In the genomic region with DNA sequence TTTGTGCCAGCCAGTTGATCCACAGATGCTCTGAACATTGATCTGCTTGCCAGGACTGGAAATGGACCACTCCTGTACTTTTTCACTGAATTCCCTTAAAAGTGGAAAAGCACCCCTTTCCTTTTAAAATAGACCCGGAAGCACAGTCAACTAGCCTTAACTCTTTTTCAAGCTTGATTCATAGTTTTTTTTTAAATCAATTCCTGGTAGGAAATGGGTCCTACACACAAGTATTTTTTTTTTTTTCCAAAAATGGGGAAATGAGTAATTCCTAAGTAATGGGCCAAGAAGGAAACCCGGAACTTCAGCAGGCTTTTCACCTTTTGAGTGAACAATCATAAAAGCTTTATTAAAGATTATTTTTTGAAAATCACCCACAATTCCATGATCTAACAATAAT, we compare ENCODE assay signal across 26 cellular contexts.
"Had no signal": no experiment of that assay in that cellular context is flagged by ENCODE, and none has a peak within 500 bp of the region (broad histone marks: within the 10 kb centered on the region; RNA-seq: fewer than 3 reads in every experiment).

No MANE protein-coding gene starts in this region.

- ATAC-seq: left colon; mucosa of descending colon; naive thymus-derived CD4-positive, alpha-beta T cell; natural killer cell treated with Interleukin-12 subunit alpha and Interleukin-12 subunit beta and Interleukin-15 and Interleukin-18, amount 100 ng/mL, for 72 hours; right lobe of liver; stimulated activated memory B cell treated with anti-CD40 and anti-IgM and Interleukin-4, amounts not matched to agents 10 μg/mL and 1 μg/mL and 100 μg/mL, for 72 hours; stimulated activated naive CD8-positive, alpha-beta T cell treated with anti-CD3 and anti-CD28 coated beads, Interleukin-15, amount 100 ng/mL, for 72 hours had no signal

- H3K27me3 ChIP-seq: left lung, ovary, right lobe of liver, testis, thyroid gland, transverse colon, upper lobe of left lung, vagina had no signal

- H3K4me3 ChIP-seq: left lung, lung, mucosa of descending colon, ovary, right lobe of liver, smooth muscle cell, testis, thyroid gland, transverse colon, upper lobe of left lung, vagina had no signal

- H3K9me3 ChIP-seq: mucosa of descending colon, ovary, right lobe of liver, testis, thyroid gland, transverse colon, upper lobe of left lung, vagina had no signal

- H3K4me2 ChIP-seq: smooth muscle cell had no signal

- H3K27ac ChIP-seq: left lung, ovary, right lobe of liver, testis, thyroid gland, transverse colon, upper lobe of left lung, vagina had no signal

- H3K4me1 ChIP-seq: left lung, right lobe of liver, testis, thyroid gland, vagina had no signal

- H3K36me3 ChIP-seq: left lung, ovary, right lobe of liver, thyroid gland, transverse colon, upper lobe of left lung, vagina had no signal

- DNase-seq: hypothalamus; immature natural killer cell; kidney; left colon; left lung; midbrain; mucosa of descending colon; naive thymus-derived CD4-positive, alpha-beta T cell; ovary; retina; right lobe of liver; stimulated activated CD4-positive, alpha-beta T cell treated with anti-CD3 and anti-CD28 coated beads, Interleukin-1b, Interleukin-23, amount 100 ng/mL, for 48 hours; stimulated activated CD4-positive, alpha-beta T cell treated with anti-CD3 and anti-CD28 coated beads, Interleukin-2, amount 100 ng/mL, for 48 hours; stimulated activated CD4-positive, alpha-beta T cell treated with anti-CD3 and anti-CD28 coated beads, Interleukin-4, amount 100 ng/mL, for 4 hours; stimulated activated CD8-positive, alpha-beta memory T cell treated with anti-CD3 and anti-CD28 coated beads, Interleukin-4, amount 100 ng/mL, for 48 hours; stimulated activated naive CD4-positive, alpha-beta T cell treated with Interleukin-2 at 50 U/mL for 16 hours; stimulated activated naive CD8-positive, alpha-beta T cell treated with anti-CD3 and anti-CD28 coated beads, Interleukin-15, amount 100 ng/mL, for 72 hours; testis; thyroid gland; transverse colon; upper lobe of left lung had no signal
